In genomic region chr4:62093735-62094134, GRCh38 we compare ENCODE assay signal across 9 cellular contexts.
"Had no signal": no experiment of that assay in that cellular context is flagged by ENCODE, and none has a peak within 500 bp of the region (broad histone marks: within the 10 kb centered on the region; RNA-seq: fewer than 3 reads in every experiment).

No MANE protein-coding gene starts in this region.

- H3K4me3 ChIP-seq: K562 had no signal

- H3K4me1 Mint-ChIP-seq: IgD-negative memory B cell had no signal

- H3K27ac Mint-ChIP-seq: IgD-negative memory B cell had no signal

- H3K9ac ChIP-seq: KMS-11 had no signal

- H3K27me3 Mint-ChIP-seq: IgD-negative memory B cell had no signal

- DNase-seq: IMR-90, KBM-7, KG1 had no signal

- H3K4me3 Mint-ChIP-seq: IgD-negative memory B cell had no signal

- ATAC-seq: HepG2, K562 had no signal

- H3K27ac ChIP-seq: HL-60, KMS-11 had no signal

- H3K4me2 ChIP-seq: KMS-11 had no signal

- H3K36me3 Mint-ChIP-seq: IgD-negative memory B cell had no signal

- FAIRE-seq: HepG2, HTR-8/SVneo, K562 had no signal
